ENCODE assay signal across 23 cellular contexts in the genomic region with DNA sequence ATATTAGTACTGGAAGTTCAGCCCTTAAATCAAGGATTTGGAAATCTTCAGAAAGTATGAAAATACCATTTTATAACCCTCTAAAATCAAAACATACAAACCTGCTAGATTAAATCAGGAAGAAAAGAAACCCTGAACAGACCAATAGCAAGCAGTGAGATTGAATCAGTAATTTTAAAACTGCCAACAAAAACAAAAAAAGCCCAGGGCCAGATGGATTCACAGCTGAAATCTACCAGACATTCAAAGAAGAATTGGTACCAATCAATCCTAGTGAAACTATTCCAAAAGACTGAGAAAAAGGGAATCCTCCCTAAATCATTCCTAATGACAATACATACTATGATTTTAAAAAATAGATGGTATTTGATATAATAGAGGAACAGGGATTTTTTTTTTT.
"Had no signal": no experiment of that assay in that cellular context is flagged by ENCODE, and none has a peak within 500 bp of the region (broad histone marks: within the 10 kb centered on the region; RNA-seq: fewer than 3 reads in every experiment).

No MANE protein-coding gene starts in this region.

- H3K9me3 Mint-ChIP-seq: memory B cell; stimulated activated memory B cell treated with anti-CD40 and anti-IgM and Interleukin-4, amounts not matched to agents 10 μg/mL and 1 μg/mL and 100 μg/mL, for 72 hours had no signal

- ATAC-seq: activated CD8-positive, alpha-beta memory T cell treated with anti-CD3 and anti-CD28 coated beads, Interleukin-2, amount 10 ng/mL, durations not matched to agents 7 days and 5 days; activated CD8-positive, alpha-beta T cell treated with anti-CD3 and anti-CD28 coated beads for 36 hours; activated naive CD8-positive, alpha-beta T cell treated with anti-CD3 and anti-CD28 coated beads, Interleukin-2, amount 50 U/mL, for 24 hours; left cardiac atrium; sciatic nerve; stimulated activated memory B cell treated with anti-CD40 and anti-IgM and Interleukin-4, amounts not matched to agents 10 μg/mL and 1 μg/mL and 100 μg/mL, for 72 hours; upper lobe of right lung had no signal

- H3K4me3 ChIP-seq: testis, upper lobe of right lung had no signal

- DNase-seq: activated CD4-positive, alpha-beta T cell treated with anti-CD3 and anti-CD28 coated beads, Interleukin-2, amount 10 ng/mL, durations not matched to agents 7 days and 5 days; activated CD4-positive, CD25-positive, alpha-beta regulatory T cell treated with anti-CD3 and anti-CD28 coated beads, Interleukin-2, amount 50 U/mL, for 72 hours; activated CD8-positive, alpha-beta memory T cell treated with anti-CD3 and anti-CD28 coated beads, Interleukin-2, amount 10 ng/mL, durations not matched to agents 7 days and 5 days; activated CD8-positive, alpha-beta T cell treated with anti-CD3 and anti-CD28 coated beads for 36 hours; activated gamma-delta T cell; activated naive CD4-positive, alpha-beta T cell treated with anti-CD3 and anti-CD28 coated beads, Interleukin-2, amount 50 U/mL, for 16 hours; activated naive CD8-positive, alpha-beta T cell treated with anti-CD3 and anti-CD28 coated beads, Interleukin-2, amount 50 U/mL, for 24 hours; activated T-cell treated with anti-CD3 and anti-CD28 coated beads for 4 hours; anterior cingulate cortex; brain microvascular endothelial cell; effector memory CD4-positive, alpha-beta T cell; foreskin melanocyte; hippocampal formation; left cardiac atrium; nucleus accumbens; posterior cingulate gyrus; small intestine; stimulated activated CD4-positive, alpha-beta T cell treated with anti-CD3 and anti-CD28 coated beads, Interleukin-15, amount 100 ng/mL, for 24 hours; testis; upper lobe of right lung had no signal

- H3K27ac Mint-ChIP-seq: activated CD4-positive, alpha-beta T cell treated with anti-CD3 and anti-CD28 coated beads, Interleukin-2, amount 10 ng/mL, durations not matched to agents 7 days and 5 days; activated CD8-positive, alpha-beta memory T cell treated with anti-CD3 and anti-CD28 coated beads, Interleukin-2, amount 10 ng/mL, durations not matched to agents 7 days and 5 days; activated CD8-positive, alpha-beta T cell treated with anti-CD3 and anti-CD28 coated beads for 36 hours; activated naive CD8-positive, alpha-beta T cell treated with anti-CD3 and anti-CD28 coated beads, Interleukin-2, amount 50 U/mL, for 24 hours; memory B cell; stimulated activated memory B cell treated with anti-CD40 and anti-IgM and Interleukin-4, amounts not matched to agents 10 μg/mL and 1 μg/mL and 100 μg/mL, for 72 hours had no signal

- H3K4me3 Mint-ChIP-seq: activated CD4-positive, alpha-beta T cell treated with anti-CD3 and anti-CD28 coated beads, Interleukin-2, amount 10 ng/mL, durations not matched to agents 7 days and 5 days; activated CD8-positive, alpha-beta memory T cell treated with anti-CD3 and anti-CD28 coated beads, Interleukin-2, amount 10 ng/mL, durations not matched to agents 7 days and 5 days; activated CD8-positive, alpha-beta T cell treated with anti-CD3 and anti-CD28 coated beads for 36 hours; activated naive CD8-positive, alpha-beta T cell treated with anti-CD3 and anti-CD28 coated beads, Interleukin-2, amount 50 U/mL, for 24 hours; memory B cell; stimulated activated memory B cell treated with anti-CD40 and anti-IgM and Interleukin-4, amounts not matched to agents 10 μg/mL and 1 μg/mL and 100 μg/mL, for 72 hours had no signal

- H3K4me1 Mint-ChIP-seq: activated CD4-positive, alpha-beta T cell treated with anti-CD3 and anti-CD28 coated beads, Interleukin-2, amount 10 ng/mL, durations not matched to agents 7 days and 5 days; activated CD8-positive, alpha-beta memory T cell treated with anti-CD3 and anti-CD28 coated beads, Interleukin-2, amount 10 ng/mL, durations not matched to agents 7 days and 5 days; activated naive CD8-positive, alpha-beta T cell treated with anti-CD3 and anti-CD28 coated beads, Interleukin-2, amount 50 U/mL, for 24 hours; memory B cell; stimulated activated memory B cell treated with anti-CD40 and anti-IgM and Interleukin-4, amounts not matched to agents 10 μg/mL and 1 μg/mL and 100 μg/mL, for 72 hours had no signal

- H3K27me3 Mint-ChIP-seq: activated CD4-positive, alpha-beta T cell treated with anti-CD3 and anti-CD28 coated beads, Interleukin-2, amount 10 ng/mL, durations not matched to agents 7 days and 5 days; activated CD8-positive, alpha-beta memory T cell treated with anti-CD3 and anti-CD28 coated beads, Interleukin-2, amount 10 ng/mL, durations not matched to agents 7 days and 5 days; activated CD8-positive, alpha-beta T cell treated with anti-CD3 and anti-CD28 coated beads for 36 hours; activated naive CD8-positive, alpha-beta T cell treated with anti-CD3 and anti-CD28 coated beads, Interleukin-2, amount 50 U/mL, for 24 hours; memory B cell; stimulated activated memory B cell treated with anti-CD40 and anti-IgM and Interleukin-4, amounts not matched to agents 10 μg/mL and 1 μg/mL and 100 μg/mL, for 72 hours had no signal
